In genomic region chr5:128536861-128537305, GRCh38 we compare ENCODE assay signal across 9 cellular contexts. TPM values are rescaled to one million over a fixed set of nuclear protein-coding genes. Genes with fewer than 3 reads are reported as not detected.
DNase-seq lines count a peak whose midpoint lies in the region; ATAC-seq, FAIRE-seq and TF ChIP-seq lines count a peak whose summit lies in the region.
"Had no signal": no experiment of that assay in that cellular context is flagged by ENCODE, and none has a peak within 500 bp of the region (broad histone marks: within the 10 kb centered on the region; RNA-seq: fewer than 3 reads in every experiment).

No MANE protein-coding gene starts in this region.

- H3K27me3 ChIP-seq in GM23248 (replicated peaks; ENCODE audit: insufficient read depth) (0 out of 2 replicates have a peak, but pooled peaks cover 4% of the 10 kb centered on the region), adrenal gland (no peaks in the 10 kb centered on the region), right cardiac atrium (ENCODE audit: control insufficient read depth, insufficient read depth) (no peaks in the 10 kb centered on the region), small intestine (ENCODE audit: control insufficient read depth in 2 of 2, insufficient read depth in 2 of 2, low read length in 2 of 2) (peaks cover 5 to 11% of the 10 kb centered on the region in 2 donors)

- H3K79me2 ChIP-seq in GM23248 (ENCODE audit: insufficient read depth), result peaks cover 12% of the 10 kb centered on the region; the same call in 1 of the 2 replicates

- 0 out of 2 replicates have a peak, but pooled peaks cover 7% of the 10 kb centered on the region for H3F3A ChIP-seq in GM23248 (ENCODE audit: insufficient read depth)

- peak overlapping the region; percentile 82 for H3K4me3 ChIP-seq in GM23248
- H3K4me3 ChIP-seq in adrenal gland, result peak overlapping the region; percentile 16 to 72 (median 43)
- peak overlapping the region; percentile 39 for H3K4me3 ChIP-seq in right cardiac atrium (ENCODE audit: low read length)
- H3K4me3 ChIP-seq in retinal pigment epithelial cell (ENCODE audit: low read length), result peak overlapping the region; percentile 66
- peak overlapping the region in 1 of 2 donors; percentile 12 for H3K4me3 ChIP-seq in small intestine (ENCODE audit: low read depth in 1 of 2, low read length in 2 of 2)

- no peaks in the 10 kb centered on the region; the same call in 1 of the 2 replicates for H3K36me3 ChIP-seq in GM23248 (ENCODE audit: low read depth)
- H3K36me3 ChIP-seq in adrenal gland (replicated peaks in 1 of 2), result no peaks in the 10 kb centered on the region
- H3K36me3 ChIP-seq in small intestine (ENCODE audit: control insufficient read depth in 2 of 2, insufficient read depth in 2 of 2, low read length in 2 of 2), result no peaks in the 10 kb centered on the region

- intact Hi-C loops in adrenal gland (cut with DNase I), result no loop called here
- intact Hi-C loops in right cardiac atrium (cut with DNase I), result no loop called here
- intact Hi-C loops in posterior vena cava (cut with DNase I), result no loop called here

- H3K4me2 ChIP-seq in GM23248 (ENCODE audit: unreplicated experiment), result peak overlapping the region; percentile 67

- no peak for ATAC-seq in right cardiac atrium

- in situ Hi-C loops in GM23248 (cut with MboI), result no loop called here

- TF ChIP-seq POLR2A in adrenal gland (IDR thresholded peaks at IDR 0.05), result no peak

- H3K4me1 ChIP-seq in GM23248 (ENCODE audit: insufficient read depth) (peaks cover 3% of the 10 kb centered on the region; the same call in 1 of the 2 replicates), adrenal gland (replicated peaks in 1 of 2) (peaks cover 6 to 20% of the 10 kb centered on the region in 2 donors), right cardiac atrium (ENCODE audit: control insufficient read depth, insufficient read depth, low read length) (no peaks in the 10 kb centered on the region), small intestine (ENCODE audit: control insufficient read depth in 2 of 2, insufficient read depth in 1 of 2, low read depth in 1 of 2, low read length in 1 of 2) (no peaks in the 10 kb centered on the region)

- H2AFZ ChIP-seq in GM23248, result peak overlapping the region; percentile 84

- 5 to 8% methylated on average over 31 to 34 of the region's 34 CpGs for WGBS in GM23248 (ENCODE audit: low coverage in 1 of 2, low lambda C conversion rate in 2 of 2, missing lambda C conversion rate in 2 of 2), 2 experiments
- 7 to 18% (median 15%) methylated on average over 24 to 34 of the region's 34 CpGs for WGBS in adrenal gland, 4 donors
- 8% methylated on average over 34 of the region's 34 CpGs for WGBS in right cardiac atrium
- WGBS in small intestine, 3 donors, result 18 to 28% (median 19%) methylated on average over 33 to 34 of the region's 34 CpGs

- H4K20me1 ChIP-seq in GM23248 (ENCODE audit: insufficient read depth), result no peaks in the 10 kb centered on the region

- peak overlapping the region; percentile 64 for H3K9ac ChIP-seq in GM23248

- DNase-seq in GM23248, result peak; percentile 31
- DNase-seq in adrenal gland, result peak in 2 of 7 donors; percentile 26 to 31
- DNase-seq in right cardiac atrium, result peak in 1 of 3 donors; percentile 40
- no peak for DNase-seq in retinal pigment epithelial cell (ENCODE audit: low read depth)
- no peak for DNase-seq in small intestine
- DNase-seq in posterior vena cava (ENCODE audit: low spot score), result no peak
- no peak for DNase-seq in COR-L47 (lab: John Stamatoyannopoulos, UW)
- DNase-seq in NCI-H1105 treated with DMSO at 0.1 percent for 48 hours (lab: John Stamatoyannopoulos, UW), result no peak
- DNase-seq: activated B cell treated with CpG ODN at 0.5 μM for 24 hours had no signal

- FAIRE-seq in small intestine (lab: Jason Lieb, UNC), result no peak

- no peaks in the 10 kb centered on the region for H3K9me2 ChIP-seq in GM23248 (ENCODE audit: insufficient read depth)

- TF ChIP-seq CTCF in adrenal gland (IDR thresholded peaks at IDR 0.05), result no peak
- TF ChIP-seq CTCF in retinal pigment epithelial cell (conservative IDR thresholded peaks at IDR 0.05; ENCODE audit: low read depth, low read length), result peak; percentile 44

- H3K9me3 ChIP-seq in GM23248 (ENCODE audit: low read depth), result no peaks in the 10 kb centered on the region
- H3K9me3 ChIP-seq in adrenal gland (replicated peaks in 1 of 3), result no peaks in the 10 kb centered on the region
- H3K9me3 ChIP-seq in right cardiac atrium (ENCODE audit: control insufficient read depth, low read length), result no peaks in the 10 kb centered on the region
- no peaks in the 10 kb centered on the region for H3K9me3 ChIP-seq in small intestine (ENCODE audit: control insufficient read depth, low read depth)

- H3K27ac ChIP-seq in GM23248, result no peak overlapping the region
- peak overlapping the region in 1 of 5 donors; percentile 78 for H3K27ac ChIP-seq in adrenal gland
- H3K27ac ChIP-seq in right cardiac atrium (ENCODE audit: low read length), result no peak overlapping the region
- H3K27ac ChIP-seq in small intestine (ENCODE audit: low read depth in 1 of 2, low read length in 1 of 2), result no peak overlapping the region

RNA-seq across cellular contexts. Expression of gene FBN2, which starts 1.2 kb away (rescaled TPM):
- 63.2 and 70.8 TPM in 2 replicates for total RNA-seq in GM23248 (2014; rRNA removed; shearing (Covaris generic))
- 15.2 and 15.7 TPM in 2 replicates for polyA plus RNA-seq in GM23248 (2016; fragmentation: Nextera tagmentation; extraction: Ambion mirVana)
- total RNA-seq in adrenal gland, result 10 to 100 TPM in 5 of 8 donors, 1 to 10 TPM in 3; 7.4 to 46.4 (median 22.1) TPM
- polyA plus RNA-seq in adrenal gland, result 10 to 100 TPM in 1 of 3 donors, 1 to 10 TPM in 2; 2.2 to 27.1 (median 6.6) TPM
- 1 to 10 TPM in 2 of 4 donors, under 1 TPM in 2; 0.51 to 1.7 (median 0.94) TPM for total RNA-seq in right cardiac atrium
- polyA plus RNA-seq in right cardiac atrium, result 1.5 TPM
- polyA plus RNA-seq in small intestine, result under 1 TPM in 2 of 3 donors, not detected in 1; under 0.01 to 0.21 TPM
- 1 to 10 TPM; 4.3 to 6.3 TPM for total RNA-seq in posterior vena cava
- total RNA-seq: activated B cell treated with CpG ODN at 0.5 μM for 24 hours had no signal
